Comparison of ENCODE assay signal across 12 cellular contexts in the genomic region with DNA sequence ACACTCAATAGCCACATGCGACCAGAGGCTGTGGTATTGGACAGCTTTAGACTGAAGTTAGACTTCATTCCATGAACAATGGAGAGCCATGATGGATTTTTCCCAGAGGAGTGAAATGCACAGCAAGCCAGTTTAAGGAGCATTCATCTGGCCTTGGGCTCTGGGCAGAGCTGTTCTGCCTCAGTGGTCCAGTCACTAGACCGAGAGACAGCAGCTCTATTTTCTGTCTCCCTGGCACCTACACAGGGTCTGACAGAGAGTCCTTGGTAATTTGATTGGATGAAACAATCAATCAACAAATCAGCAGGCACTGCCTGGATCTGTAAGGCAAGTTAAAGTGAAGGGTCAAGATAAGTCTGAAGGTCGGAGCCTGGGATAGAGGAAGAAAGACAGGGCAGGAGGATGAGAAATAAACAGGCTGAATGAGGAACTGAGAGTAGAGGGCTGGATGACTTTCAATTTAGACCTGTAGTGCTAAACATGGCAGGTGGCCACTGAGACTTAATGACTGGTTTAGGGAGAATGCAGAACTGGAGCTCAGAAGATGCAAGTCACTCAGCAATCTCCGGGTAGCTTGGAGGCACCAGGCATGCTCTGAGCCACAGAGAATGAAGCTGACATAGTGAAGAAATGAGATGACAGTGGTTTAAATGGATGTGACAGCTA.
DNase-seq lines count a peak whose midpoint lies in the region; ATAC-seq and TF ChIP-seq lines count a peak whose summit lies in the region.
"Had no signal": no experiment of that assay in that cellular context is flagged by ENCODE, and none has a peak within 500 bp of the region (broad histone marks: within the 10 kb centered on the region; RNA-seq: fewer than 3 reads in every experiment).

No MANE protein-coding gene starts in this region.

- H3K9me3 ChIP-seq in OCI-LY3 (ENCODE audit: insufficient read depth, low read length), result no peaks in the 10 kb centered on the region
- no peaks in the 10 kb centered on the region for H3K9me3 ChIP-seq in vagina
- H3K9me3 ChIP-seq: left ventricle myocardium inferior, thoracic aorta had no signal

- no peak overlapping the region for H3K27ac Mint-ChIP-seq in activated naive CD4-positive, alpha-beta T cell treated with anti-CD3 and anti-CD28 coated beads for 36 hours
- H3K27ac Mint-ChIP-seq: activated naive CD8-positive, alpha-beta T cell treated with anti-CD3 and anti-CD28 coated beads for 36 hours had no signal

- CTCF ChIA-PET in activated naive CD4-positive, alpha-beta T cell treated with anti-CD3 and anti-CD28 coated beads for 36 hours (lab: Charles Lee), result interaction anchor here (0.8 kb wide), 1 partner anchor 21 kb away, joined by 3 read pairs; no protein-coding TSS in a partner anchor

- intact Hi-C loops in vagina (cut with DNase I), result no loop called here
- intact Hi-C loops in activated naive CD4-positive, alpha-beta T cell treated with anti-CD3 and anti-CD28 coated beads for 36 hours (cut with micrococcal nuclease), result no loop called here

- H3K9me3 Mint-ChIP-seq in activated T-cell treated with anti-CD3 and anti-CD28 coated beads, Interleukin-2, amount 50 U/mL, for 4 hours, result no peaks in the 10 kb centered on the region
- H3K9me3 Mint-ChIP-seq in activated naive CD4-positive, alpha-beta T cell treated with anti-CD3 and anti-CD28 coated beads for 36 hours, result no peaks in the 10 kb centered on the region
- H3K9me3 Mint-ChIP-seq: activated naive CD8-positive, alpha-beta T cell treated with anti-CD3 and anti-CD28 coated beads for 36 hours had no signal

- H3K4me1 ChIP-seq in OCI-LY3 (ENCODE audit: low read length), result peaks cover 60% of the 10 kb centered on the region
- no peaks in the 10 kb centered on the region for H3K4me1 ChIP-seq in vagina

- H3K4me3 Mint-ChIP-seq in activated T-cell treated with anti-CD3 and anti-CD28 coated beads, Interleukin-2, amount 50 U/mL, for 4 hours, result no peak overlapping the region
- H3K4me3 Mint-ChIP-seq in activated naive CD4-positive, alpha-beta T cell treated with anti-CD3 and anti-CD28 coated beads for 36 hours, result no peak overlapping the region
- H3K4me3 Mint-ChIP-seq: activated naive CD8-positive, alpha-beta T cell treated with anti-CD3 and anti-CD28 coated beads for 36 hours had no signal

- peak overlapping the region; percentile 78 for H3K4me2 ChIP-seq in OCI-LY3 (ENCODE audit: low read length)

- H3K36me3 ChIP-seq in OCI-LY3 (replicated peaks; ENCODE audit: low read depth, low read length), result no peaks in the 10 kb centered on the region
- H3K36me3 ChIP-seq in vagina, result no peaks in the 10 kb centered on the region
- H3K36me3 ChIP-seq: left ventricle myocardium inferior, thoracic aorta had no signal

- H3K9ac ChIP-seq in OCI-LY3 (ENCODE audit: low read length), result peak overlapping the region; percentile 58

- H3K27me3 ChIP-seq in OCI-LY3 (ENCODE audit: low read depth, low read length), result no peaks in the 10 kb centered on the region
- no peaks in the 10 kb centered on the region for H3K27me3 ChIP-seq in vagina

- H3K27ac ChIP-seq in OCI-LY3 (ENCODE audit: low read length) (peak overlapping the region; percentile 87), vagina (no peak overlapping the region)
- H3K27ac ChIP-seq: left ventricle myocardium inferior, thoracic aorta had no signal

- no peaks in the 10 kb centered on the region for H4K20me1 ChIP-seq in OCI-LY3 (ENCODE audit: insufficient read depth, low read length)

- H3K79me2 ChIP-seq in OCI-LY3 (ENCODE audit: low read length), result no peaks in the 10 kb centered on the region

- DNase-seq in GM12864 (ENCODE audit: low read depth) (peak; percentile 79), ureter (ENCODE audit: low spot score) (no peak), vagina (ENCODE audit: extremely low spot score in 2 of 2) (no peak)
- no peak for DNase-seq in activated T-cell treated with anti-CD3 and anti-CD28 coated beads, Interleukin-2, amount 50 U/mL, for 4 hours
- DNase-seq in activated naive CD4-positive, alpha-beta T cell treated with anti-CD3 and anti-CD28 coated beads for 36 hours, result no peak
- DNase-seq: activated naive CD8-positive, alpha-beta T cell treated with anti-CD3 and anti-CD28 coated beads for 36 hours; left ventricle myocardium inferior; stimulated activated CD4-positive, alpha-beta T cell treated with anti-CD3 and anti-CD28 coated beads, Interleukin-12 subunit alpha, Interleukin-12 subunit beta, amount 100 ng/mL, for 4 hours had no signal

- H3K4me3 ChIP-seq in GM12864 (ENCODE audit: low read depth, low read length) (no peak overlapping the region), OCI-LY3 (ENCODE audit: low read length) (peak overlapping the region; percentile 46), vagina (no peak overlapping the region)
- H3K4me3 ChIP-seq: left ventricle myocardium inferior, thoracic aorta had no signal

- peak overlapping the region; percentile 10; the same call in 1 of the 2 replicates for H2AFZ ChIP-seq in OCI-LY3 (ENCODE audit: low read depth, low read length)

- no peak for TF ChIP-seq POLR2A in vagina (IDR thresholded peaks at IDR 0.05)

- TF ChIP-seq CTCF in GM12864 (IDR thresholded peaks at IDR 0.05; ENCODE audit: low read depth, low read length, missing control alignments) (no peak), OCI-LY3 (IDR thresholded peaks at IDR 0.05; ENCODE audit: low read depth, low read length) (no peak), vagina (IDR thresholded peaks at IDR 0.05) (no peak)

- peak; percentile 84 for ATAC-seq in GM19468 (IDR thresholded peaks at IDR 0.05; ENCODE audit: extremely low read depth, unreplicated experiment)
- ATAC-seq in HG03064 (IDR thresholded peaks at IDR 0.05; ENCODE audit: low read depth, unreplicated experiment), result peak; percentile 95
- no peak for ATAC-seq in activated T-cell treated with anti-CD3 and anti-CD28 coated beads, Interleukin-2, amount 50 U/mL, for 4 hours

- peaks cover 6% of the 10 kb centered on the region for H3K4me1 Mint-ChIP-seq in activated T-cell treated with anti-CD3 and anti-CD28 coated beads, Interleukin-2, amount 50 U/mL, for 4 hours (ENCODE audit: low read depth)
- H3K4me1 Mint-ChIP-seq in activated naive CD4-positive, alpha-beta T cell treated with anti-CD3 and anti-CD28 coated beads for 36 hours (ENCODE audit: low read depth), result peaks cover 12% of the 10 kb centered on the region

- peaks cover 8% of the 10 kb centered on the region for H3K27me3 Mint-ChIP-seq in activated T-cell treated with anti-CD3 and anti-CD28 coated beads, Interleukin-2, amount 50 U/mL, for 4 hours (ENCODE audit: low read depth)
- peaks cover 2% of the 10 kb centered on the region for H3K27me3 Mint-ChIP-seq in activated naive CD4-positive, alpha-beta T cell treated with anti-CD3 and anti-CD28 coated beads for 36 hours (ENCODE audit: low read depth)

- H3K36me3 Mint-ChIP-seq in activated T-cell treated with anti-CD3 and anti-CD28 coated beads, Interleukin-2, amount 50 U/mL, for 4 hours (ENCODE audit: insufficient read depth), result no peaks in the 10 kb centered on the region
- no peaks in the 10 kb centered on the region for H3K36me3 Mint-ChIP-seq in activated naive CD4-positive, alpha-beta T cell treated with anti-CD3 and anti-CD28 coated beads for 36 hours (ENCODE audit: low read depth)
- H3K36me3 Mint-ChIP-seq: activated naive CD8-positive, alpha-beta T cell treated with anti-CD3 and anti-CD28 coated beads for 36 hours had no signal

Comparison
In these comparisons a context has a peak if more than half of its experiments do, and no peak if none do; other contexts are left out.
1. ATAC-seq: peak in GM19468 (single experiment) and HG03064 (single experiment); none in activated T-cell treated with anti-CD3 and anti-CD28 coated beads, Interleukin-2, amount 50 U/mL, for 4 hours (0 of 2).